Comparison of ENCODE assay signal across 9 cellular contexts in the genomic region with DNA sequence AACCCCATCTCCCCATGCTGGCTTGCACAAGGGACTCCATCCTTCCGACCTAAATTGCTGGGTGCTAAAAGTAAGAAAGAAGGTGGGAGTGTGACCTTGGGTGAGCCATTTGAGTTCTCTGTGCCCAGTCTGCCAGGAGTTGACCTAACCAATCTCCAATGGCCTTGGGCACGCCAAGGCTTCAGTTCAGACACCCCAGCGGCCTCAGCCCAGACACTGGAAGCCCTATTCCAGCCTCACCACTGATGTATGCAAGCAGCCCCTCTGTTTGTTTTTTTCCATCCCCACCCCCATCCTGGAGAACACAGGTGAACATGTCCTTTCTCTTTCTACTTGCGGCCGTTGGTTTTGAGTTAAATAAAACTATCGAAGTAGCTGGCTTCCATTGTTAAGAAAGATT. TPM values are rescaled to one million over a fixed set of nuclear protein-coding genes. Genes with fewer than 3 reads are reported as not detected.
DNase-seq lines count a peak whose midpoint lies in the region; ATAC-seq and TF ChIP-seq lines count a peak whose summit lies in the region.
"Had no signal": no experiment of that assay in that cellular context is flagged by ENCODE, and none has a peak within 500 bp of the region (broad histone marks: within the 10 kb centered on the region; RNA-seq: fewer than 3 reads in every experiment).

No MANE protein-coding gene starts in this region.

- H3K4me3 ChIP-seq in ACC112 (ENCODE audit: low read depth, low read length) (no peak overlapping the region), OCI-LY7 (ENCODE audit: low read depth, low read length, poor library complexity, severe bottlenecking) (no peak overlapping the region), dorsolateral prefrontal cortex (peak overlapping the region in 1 of 59 donors; percentile 10)

- H3K4me3 Mint-ChIP-seq in osteocyte (ENCODE audit: unreplicated experiment): peak overlapping the region; percentile 16

- CTCF ChIA-PET in OCI-LY7 (lab: Charles Lee; ENCODE audit: unreplicated experiment): interaction anchor here (0.6 kb wide), 1 partner anchor 107 kb away, joined by 3 read pairs; no protein-coding TSS in a partner anchor

- DNase-seq in OCI-LY7 (ENCODE audit: low spot score) (no peak), dorsolateral prefrontal cortex (no peak), osteocyte (ENCODE audit: extremely low spot score, unreplicated experiment) (no peak), inferior parietal cortex (ENCODE audit: extremely low spot score) (no peak), DMS79 treated with DMSO at 0.1 percent for 48 hours (lab: John Stamatoyannopoulos, UW) (no peak)
- DNase-seq: NCI-H526 treated with DMSO at 0.1 percent for 48 hours had no signal

- POLR2A ChIA-PET in OCI-LY7 (lab: Charles Lee): interaction anchor here (0.7 to 0.9 kb wide), 5 partner anchors 9 to 92 kb away, joined by 3 to 5 read pairs (median 3); no protein-coding TSS in a partner anchor

- peak overlapping the region; percentile 37 for H3K4me2 ChIP-seq in OCI-LY7 (ENCODE audit: low read length)

- H3K79me2 ChIP-seq in ACC112 (ENCODE audit: control insufficient read depth, insufficient read depth, low read length, unreplicated experiment): peaks cover 93% of the 10 kb centered on the region
- H3K79me2 ChIP-seq in OCI-LY7 (ENCODE audit: insufficient read depth, low read depth, low read length): peaks cover 92% of the 10 kb centered on the region

- H3K27ac ChIP-seq in ACC112 (ENCODE audit: low read depth, low read length) (peak overlapping the region; percentile 93), OCI-LY7 (ENCODE audit: low read depth, low read length, poor library complexity, severe bottlenecking) (peak overlapping the region; percentile 38), dorsolateral prefrontal cortex (peak overlapping the region in 57 of 59 donors; percentile 5 to 93 (median 79))

- H3K9me2 ChIP-seq in OCI-LY7 (ENCODE audit: insufficient read depth, low read length): no peaks in the 10 kb centered on the region

- H3K4me1 ChIP-seq in ACC112 (ENCODE audit: control insufficient read depth, insufficient read depth, low read length, unreplicated experiment) (peaks cover 83% of the 10 kb centered on the region), OCI-LY7 (ENCODE audit: insufficient read depth, low read length, poor library complexity, severe bottlenecking) (peaks cover 62% of the 10 kb centered on the region)

- H3K27me3 ChIP-seq in ACC112 (ENCODE audit: insufficient read depth, low read length) (no peaks in the 10 kb centered on the region), dorsolateral prefrontal cortex (no peaks in the 10 kb centered on the region)

- H3K9me3 ChIP-seq in OCI-LY7 (ENCODE audit: low read length): no peaks in the 10 kb centered on the region

- no peaks in the 10 kb centered on the region for H3K27me3 Mint-ChIP-seq in osteocyte (ENCODE audit: unreplicated experiment)

- H3K36me3 Mint-ChIP-seq in osteocyte (ENCODE audit: unreplicated experiment): peaks cover 2% of the 10 kb centered on the region

- H3K27ac Mint-ChIP-seq in osteocyte (ENCODE audit: unreplicated experiment): peak overlapping the region; percentile 98

- H3K9me3 Mint-ChIP-seq in osteocyte (ENCODE audit: unreplicated experiment): no peaks in the 10 kb centered on the region

- TF ChIP-seq CTCF in OCI-LY7 (conservative IDR thresholded peaks at IDR 0.05; ENCODE audit: low read length) (no peak), dorsolateral prefrontal cortex (IDR thresholded peaks at IDR 0.05 in 54 of 56, conservative IDR thresholded peaks at IDR 0.05 in 2 of 56; ENCODE audit: low read depth in 1 of 56, partially characterized antibody in 56 of 56) (no peak), osteocyte (IDR thresholded peaks at IDR 0.05) (no peak)

- H4K20me1 ChIP-seq in OCI-LY7 (ENCODE audit: insufficient read depth, low read length): peaks cover 10% of the 10 kb centered on the region

- intact Hi-C loops in OCI-LY7 (cut with micrococcal nuclease; ENCODE audit: unreplicated experiment): no loop called here
- intact Hi-C loops in dorsolateral prefrontal cortex (cut with DNase I): no loop called here

- no TSS peak for BruUV-seq in OCI-LY7 (replicated peaks; lab: Mats Ljungman, UMichigan)

- peaks cover 99% of the 10 kb centered on the region for H3K4me1 Mint-ChIP-seq in osteocyte (ENCODE audit: unreplicated experiment)

- ATAC-seq in GM21717 (IDR thresholded peaks at IDR 0.05; ENCODE audit: unreplicated experiment): no peak
- ATAC-seq in HG03159 (IDR thresholded peaks at IDR 0.05; ENCODE audit: unreplicated experiment): no peak

- H2AFZ ChIP-seq in ACC112 (ENCODE audit: low read length, unreplicated experiment) (no peak overlapping the region), OCI-LY7 (ENCODE audit: low read length) (no peak overlapping the region)

- no peaks in the 10 kb centered on the region for H3K36me3 ChIP-seq in ACC112 (ENCODE audit: insufficient read depth, low read length)
- peaks cover 32% of the 10 kb centered on the region for H3K36me3 ChIP-seq in OCI-LY7 (ENCODE audit: insufficient read depth, low read length)

RNA-seq across cellular contexts. Expression of a gene that starts 31.9 kb away (rescaled TPM):
- total RNA-seq in OCI-LY7 (2014; rRNA removed; shearing (Covaris generic)): 112 and 133 TPM in 2 replicates
- total RNA-seq in OCI-LY7 (2022) (213 and 223 TPM in 2 replicates), dorsolateral prefrontal cortex (100 to 1,000 TPM in 119 of 120 experiments, 10 to 100 TPM in 1; 95.7 to 282 (median 162) TPM), osteocyte (938 and 1,044 TPM in 2 replicates)

Comparison
In these comparisons a context has a peak if more than half of its experiments do, and no peak if none do; other contexts are left out.
1. H3K27ac ChIP-seq: peak in every context shown above with its lines; median percentile 93 in ACC112; 79 in dorsolateral prefrontal cortex; 38 in OCI-LY7.